ENCODE assay signal across 25 cellular contexts in the genomic region with DNA sequence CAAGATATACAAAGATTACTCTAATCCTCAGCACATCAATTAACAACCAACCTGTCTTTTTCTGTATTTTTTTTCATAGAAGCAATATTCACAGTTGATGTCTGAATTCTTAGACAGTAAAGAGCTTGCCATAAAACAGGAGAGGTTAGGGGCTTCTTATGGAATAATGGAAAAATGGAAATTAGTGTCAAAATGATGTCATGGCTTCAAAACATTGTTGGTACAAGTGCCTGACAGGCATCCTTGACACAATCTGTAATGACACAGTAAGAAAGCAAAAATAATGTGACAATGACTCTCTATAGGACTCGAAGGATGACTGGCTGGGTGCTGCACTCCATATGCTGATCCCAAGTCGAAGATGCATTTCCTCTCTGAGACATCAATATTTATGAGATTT.
"Had no signal": no experiment of that assay in that cellular context is flagged by ENCODE, and none has a peak within 500 bp of the region (broad histone marks: within the 10 kb centered on the region; RNA-seq: fewer than 3 reads in every experiment).

No MANE protein-coding gene starts in this region.

- H3K9me3 ChIP-seq: neutrophil, pancreas, prostate gland, right lobe of liver, sigmoid colon, thoracic aorta, thyroid gland, tibial nerve, upper lobe of left lung, vagina had no signal

- H3K27me3 ChIP-seq: neutrophil, pancreas, right lobe of liver, sigmoid colon, stomach, thyroid gland, tibial nerve, upper lobe of left lung, vagina had no signal

- H3K27ac ChIP-seq: neutrophil, pancreas, prostate gland, right lobe of liver, sigmoid colon, stomach, thoracic aorta, thyroid gland, tibial nerve, upper lobe of left lung, vagina had no signal

- FAIRE-seq: pancreas, small intestine, urothelium cell line had no signal

- H3K4me3 ChIP-seq: pancreas, prostate gland, right lobe of liver, sigmoid colon, stomach, thoracic aorta, thyroid gland, tibial nerve, upper lobe of left lung, vagina had no signal

- DNase-seq: naive thymus-derived CD4-positive, alpha-beta T cell; natural killer cell; nucleus accumbens; pancreas; right cardiac atrium; right lobe of liver; sigmoid colon; small intestine; stimulated activated CD4-positive, alpha-beta T cell treated with anti-CD3 and anti-CD28 coated beads, Interleukin-15, amount 100 ng/mL, for 24 hours; stimulated activated CD4-positive, alpha-beta T cell treated with anti-CD3 and anti-CD28 coated beads, Interleukin-2, amount 100 ng/mL, for 24 hours; stimulated activated CD4-positive, alpha-beta T cell treated with anti-CD3 and anti-CD28 coated beads, Interleukin-2, amount 100 ng/mL, for 48 hours; stimulated activated CD4-positive, alpha-beta T cell treated with anti-CD3 and anti-CD28 coated beads, Interleukin-4, amount 100 ng/mL, for 24 hours; stimulated activated naive B cell treated with anti-CD40 and anti-IgM and Interleukin-4, amounts not matched to agents 10 μg/mL and 1 μg/mL and 100 μg/mL, for 72 hours; stimulated activated naive CD4-positive, alpha-beta T cell treated with Interleukin-2 at 50 U/mL for 16 hours; stomach; thyroid gland; trophoblast cell; upper lobe of left lung had no signal

- H3K36me3 ChIP-seq: neutrophil, pancreas, prostate gland, right lobe of liver, sigmoid colon, stomach, thoracic aorta, thyroid gland, tibial nerve, upper lobe of left lung, vagina had no signal

- ATAC-seq: naive thymus-derived CD4-positive, alpha-beta T cell; natural killer cell; pancreas; right cardiac atrium; right lobe of liver; stimulated activated effector memory CD8-positive, alpha-beta T cell treated with anti-CD3 and anti-CD28 coated beads, Interleukin-12 subunit alpha, Interleukin-12 subunit beta, amount 100 ng/mL, for 72 hours; stimulated activated naive B cell treated with anti-CD40 and anti-IgM and Interleukin-4, amounts not matched to agents 10 μg/mL and 1 μg/mL and 100 μg/mL, for 72 hours had no signal

- H3K4me1 ChIP-seq: pancreas, prostate gland, right lobe of liver, sigmoid colon, stomach, thyroid gland, tibial nerve, upper lobe of left lung, vagina had no signal
